ENCODE assay signal across 12 cellular contexts in genomic region chr1:209883341-209883971, GRCh38. TPM values are rescaled to one million over a fixed set of nuclear protein-coding genes. Genes with fewer than 3 reads are reported as not detected.
A peak's percentile ranks its signal among the peaks of the same experiment; 100 is the strongest.
DNase-seq lines count a peak whose midpoint lies in the region; ATAC-seq, FAIRE-seq and TF ChIP-seq lines count a peak whose summit lies in the region.
"Had no signal": no experiment of that assay in that cellular context is flagged by ENCODE, and none has a peak within 500 bp of the region (broad histone marks: within the 10 kb centered on the region; RNA-seq: fewer than 3 reads in every experiment).

No MANE protein-coding gene starts in this region.

- peak overlapping the region; percentile 81 for H3K27ac Mint-ChIP-seq in MCF 10A (ENCODE audit: low read depth, unreplicated experiment)
- H3K27ac Mint-ChIP-seq: activated CD4-positive, alpha-beta memory T cell treated with anti-CD3 and anti-CD28 coated beads for 36 hours had no signal

- H3K4me3 Mint-ChIP-seq in MCF 10A (ENCODE audit: unreplicated experiment): peak overlapping the region; percentile 3
- H3K4me3 Mint-ChIP-seq: activated CD4-positive, alpha-beta memory T cell treated with anti-CD3 and anti-CD28 coated beads for 36 hours had no signal

- DNase-seq in MCF 10A (ENCODE audit: unreplicated experiment) (no peak), breast epithelium (ENCODE audit: low spot score in 2 of 2) (no peak), astrocyte of the cerebellum (ENCODE audit: low read depth) (peak; percentile 85), keratinocyte (ENCODE audit: low read depth, low spot score) (no peak), kidney (no peak)
- DNase-seq: activated CD4-positive, alpha-beta memory T cell treated with anti-CD3 and anti-CD28 coated beads for 36 hours; central memory CD4-positive, alpha-beta T cell had no signal

- POLR2A ChIA-PET in MCF 10A (lab: Yijun Ruan, JAX): interaction anchor here (2.0 to 8.7 kb wide), 7 partner anchors 7 to 79 kb away, joined by 7 to 156 read pairs (median 16); no protein-coding TSS in a partner anchor

- H3K9me3 ChIP-seq in breast epithelium (no peaks in the 10 kb centered on the region), keratinocyte (ENCODE audit: control insufficient read depth, low read depth, low read length) (no peaks in the 10 kb centered on the region), kidney (ENCODE audit: control insufficient read depth in 1 of 2, low read length in 2 of 2) (no peaks in the 10 kb centered on the region)
- H3K9me3 ChIP-seq: thoracic aorta had no signal

- in situ Hi-C loops in astrocyte of the cerebellum (cut with HindIII; ENCODE audit: low sequenced_read_pairs): no loop called here

- no peak for ATAC-seq in HG02870 (IDR thresholded peaks at IDR 0.05; ENCODE audit: unreplicated experiment)
- no peak for ATAC-seq in HG03025 (IDR thresholded peaks at IDR 0.05; ENCODE audit: low FRiP score, unreplicated experiment)
- no peak for ATAC-seq in GM21737 (IDR thresholded peaks at IDR 0.05; ENCODE audit: unreplicated experiment)

- TF ChIP-seq CTCF in MCF 10A (IDR thresholded peaks at IDR 0.05; ENCODE audit: unreplicated experiment): no peak
- TF ChIP-seq CTCF in breast epithelium (IDR thresholded peaks at IDR 0.05): no peak
- no peak for TF ChIP-seq CTCF in astrocyte of the cerebellum (IDR thresholded peaks at IDR 0.05; ENCODE audit: low read depth, low read length, missing control alignments)
- peak in 2 of 3 experiments; percentile 20 to 30 for TF ChIP-seq CTCF in keratinocyte (optimal IDR thresholded peaks at IDR 0.05 in 1 of 3, IDR thresholded peaks at IDR 0.05 in 1 of 3, conservative IDR thresholded peaks at IDR 0.05 in 1 of 3; ENCODE audit: extremely low read depth in 1 of 3, insufficient read depth in 2 of 3, low read length in 3 of 3)
- no peak for TF ChIP-seq CTCF in kidney (IDR thresholded peaks at IDR 0.05; ENCODE audit: borderline replicate concordance, extremely low read depth, insufficient read depth)

- H3K9ac ChIP-seq in keratinocyte (ENCODE audit: control insufficient read depth, extremely low read depth, insufficient read depth, low read length): peak overlapping the region; percentile 49
- no peak overlapping the region for H3K9ac ChIP-seq in kidney (ENCODE audit: low read length in 2 of 2)

- CTCF ChIA-PET in MCF 10A (lab: Yijun Ruan, JAX): interaction anchor here (0.7 to 12.6 kb wide), 8 partner anchors 8 to 229 kb away, joined by 3 to 201 read pairs (median 8); no protein-coding TSS in a partner anchor

- H3K36me3 ChIP-seq in breast epithelium: no peaks in the 10 kb centered on the region
- H3K36me3 ChIP-seq in keratinocyte (ENCODE audit: control insufficient read depth in 2 of 2, extremely low read depth in 1 of 2, insufficient read depth in 2 of 2, low read length in 2 of 2): peaks cover 0 to 13% of the 10 kb centered on the region in 2 experiments
- H3K36me3 ChIP-seq in kidney (ENCODE audit: control insufficient read depth in 1 of 2, insufficient read depth in 2 of 2, low read length in 2 of 2): no peaks in the 10 kb centered on the region
- H3K36me3 ChIP-seq: thoracic aorta had no signal

- H4K20me1 ChIP-seq in keratinocyte (ENCODE audit: control insufficient read depth, extremely low read depth, insufficient read depth, low read length): no peaks in the 10 kb centered on the region

- peak overlapping the region; percentile 27 for H2AFZ ChIP-seq in keratinocyte (ENCODE audit: control insufficient read depth, low read length)

- no peaks in the 10 kb centered on the region for H3K36me3 Mint-ChIP-seq in MCF 10A (ENCODE audit: insufficient read depth, unreplicated experiment)
- H3K36me3 Mint-ChIP-seq: activated CD4-positive, alpha-beta memory T cell treated with anti-CD3 and anti-CD28 coated beads for 36 hours had no signal

- intact Hi-C loops in MCF 10A (cut with micrococcal nuclease): no loop called here
- intact Hi-C loops in breast epithelium (cut with DNase I; ENCODE audit: low total_unique reads): no loop called here
- intact Hi-C loops in kidney (cut with DNase I): no loop called here

- dilution Hi-C loops in keratinocyte (cut with MboI; ENCODE audit: extremely low pct_ligation_motif_present, low sequenced_read_pairs): no loop called here

- BruUV-seq in MCF 10A (replicated peaks; lab: Mats Ljungman, UMichigan): no TSS peak

- no peaks in the 10 kb centered on the region for H3K9me1 ChIP-seq in keratinocyte (ENCODE audit: control insufficient read depth, extremely low read depth, insufficient read depth, low read length)

- H3K27me3 ChIP-seq in breast epithelium (peaks cover 0 to 15% of the 10 kb centered on the region in 2 donors), keratinocyte (ENCODE audit: control insufficient read depth, extremely low read depth, insufficient read depth, low read length) (no peaks in the 10 kb centered on the region)

- H3K4me1 ChIP-seq in breast epithelium (no peaks in the 10 kb centered on the region), keratinocyte (ENCODE audit: control insufficient read depth, extremely low read depth, insufficient read depth, low read length) (peaks cover 50% of the 10 kb centered on the region), kidney (ENCODE audit: control insufficient read depth in 1 of 2, insufficient read depth in 1 of 2, low read depth in 1 of 2, low read length in 2 of 2) (no peaks in the 10 kb centered on the region)

- FAIRE-seq in keratinocyte (lab: Jason Lieb, UNC) (no peak), kidney (lab: Jason Lieb, UNC) (no peak)

- no peaks in the 10 kb centered on the region for H3K9me3 Mint-ChIP-seq in MCF 10A (ENCODE audit: unreplicated experiment)
- H3K9me3 Mint-ChIP-seq: activated CD4-positive, alpha-beta memory T cell treated with anti-CD3 and anti-CD28 coated beads for 36 hours had no signal

- H3K4me3 ChIP-seq in breast epithelium (no peak overlapping the region), astrocyte of the cerebellum (ENCODE audit: low read depth, low read length) (no peak overlapping the region), keratinocyte (ENCODE audit: control insufficient read depth in 2 of 3, extremely low read depth in 1 of 3, insufficient read depth in 2 of 3, low read depth in 1 of 3, low read length in 3 of 3) (no peak overlapping the region), kidney (ENCODE audit: low read length in 2 of 2) (no peak overlapping the region)
- H3K4me3 ChIP-seq: thoracic aorta had no signal

- peaks cover 83% of the 10 kb centered on the region for H3K4me1 Mint-ChIP-seq in MCF 10A (ENCODE audit: insufficient read depth, unreplicated experiment)

- H3K4me2 ChIP-seq in keratinocyte (ENCODE audit: control insufficient read depth, extremely low read depth, insufficient read depth, low read depth, low read length): peak overlapping the region; percentile 55

- no peak for TF ChIP-seq POLR2A in breast epithelium (IDR thresholded peaks at IDR 0.05)

- no peak overlapping the region for H3K27ac ChIP-seq in breast epithelium
- H3K27ac ChIP-seq in keratinocyte (ENCODE audit: control insufficient read depth, insufficient read depth, low read length): peak overlapping the region; percentile 90
- H3K27ac ChIP-seq in kidney (ENCODE audit: low read depth in 2 of 2, low read length in 2 of 2): no peak overlapping the region
- H3K27ac ChIP-seq: C4-2B, thoracic aorta had no signal

- H3K27me3 Mint-ChIP-seq in MCF 10A (ENCODE audit: insufficient read depth, unreplicated experiment): no peaks in the 10 kb centered on the region

- H3K79me2 ChIP-seq in keratinocyte (ENCODE audit: control insufficient read depth, insufficient read depth, low read length): no peaks in the 10 kb centered on the region

RNA-seq across cellular contexts. Expression of gene SYT14, which starts 54.6 kb away (rescaled TPM):
- 0.79 and 1.4 TPM in 2 replicates for total RNA-seq in MCF 10A (2022)
- under 1 TPM in 1 of 3 donors, not detected in 2; 0.73 TPM for total RNA-seq in breast epithelium
- polyA plus RNA-seq in keratinocyte: 4.6 to 10.6 TPM (median 8.3 TPM) in 3 replicates
- 2.1 TPM for polyA plus RNA-seq in keratinocyte (2011; ENCODE audit: low read depth)
- 3.3 and 7.0 TPM in 2 replicates for polyA plus RNA-seq in keratinocyte (2011; cell fraction: cytosol; rRNA removed)
- polyA plus RNA-seq in keratinocyte (2011; cell fraction: nucleus; rRNA removed): 12.1 and 13.3 TPM in 2 replicates
- polyA plus RNA-seq in keratinocyte (2012; ENCODE audit: low replicate concordance): 1.6 and 3.3 TPM in 2 replicates
- polyA minus RNA-seq in keratinocyte: 5.8 to 26.0 TPM (median 25.0 TPM) in 3 replicates
- 14.2 TPM for polyA minus RNA-seq in keratinocyte (2011; cell fraction: cytosol; rRNA and poly(A)+ RNA removed)
- polyA minus RNA-seq in keratinocyte (2011; cell fraction: nucleus; rRNA and poly(A)+ RNA removed): 25.2 and 59.9 TPM in 2 replicates
- 1.3 TPM for total RNA-seq in kidney
- 0.22 TPM for polyA plus RNA-seq in kidney (ENCODE audit: insufficient read depth, low read depth, low replicate concordance)
- total RNA-seq: activated CD4-positive, alpha-beta memory T cell treated with anti-CD3 and anti-CD28 coated beads for 36 hours; thoracic aorta had no signal

RNA-seq across cellular contexts. Expression of gene UTP25, which starts 55.7 kb away (rescaled TPM):
- total RNA-seq in MCF 10A (2022) (20.4 and 23.8 TPM in 2 replicates), breast epithelium (10 to 100 TPM in 2 of 3 donors, 1 to 10 TPM in 1; 6.4 to 15.5 (median 11.1) TPM), kidney (8.9 TPM)
- polyA plus RNA-seq in keratinocyte (12.3 to 13.3 TPM (median 12.4 TPM) in 3 replicates), kidney (ENCODE audit: insufficient read depth, low read depth, low replicate concordance) (2.0 TPM)
- 6.7 TPM for polyA plus RNA-seq in keratinocyte (2011; ENCODE audit: low read depth)
- polyA plus RNA-seq in keratinocyte (2011; cell fraction: cytosol; rRNA removed): 5.8 and 11.1 TPM in 2 replicates
- 22.9 and 25.9 TPM in 2 replicates for polyA plus RNA-seq in keratinocyte (2011; cell fraction: nucleus; rRNA removed)
- polyA plus RNA-seq in keratinocyte (2012; ENCODE audit: low replicate concordance): 6.9 and 8.0 TPM in 2 replicates
- 7.6 to 21.0 TPM (median 15.9 TPM) in 3 replicates for polyA minus RNA-seq in keratinocyte
- 3.8 TPM for polyA minus RNA-seq in keratinocyte (2011; cell fraction: cytosol; rRNA and poly(A)+ RNA removed)
- 21.0 and 35.8 TPM in 2 replicates for polyA minus RNA-seq in keratinocyte (2011; cell fraction: nucleus; rRNA and poly(A)+ RNA removed)

Comparison
In these comparisons a context has a peak if more than half of its experiments do, and no peak if none do; other contexts are left out.
1. CTCF ChIP-seq: peak in keratinocyte (2 of 3); none in MCF 10A (single experiment), breast epithelium (0 of 3), astrocyte of the cerebellum (single experiment) and kidney (single experiment).